ENCODE assay signal across 8 cellular contexts in the genomic region with DNA sequence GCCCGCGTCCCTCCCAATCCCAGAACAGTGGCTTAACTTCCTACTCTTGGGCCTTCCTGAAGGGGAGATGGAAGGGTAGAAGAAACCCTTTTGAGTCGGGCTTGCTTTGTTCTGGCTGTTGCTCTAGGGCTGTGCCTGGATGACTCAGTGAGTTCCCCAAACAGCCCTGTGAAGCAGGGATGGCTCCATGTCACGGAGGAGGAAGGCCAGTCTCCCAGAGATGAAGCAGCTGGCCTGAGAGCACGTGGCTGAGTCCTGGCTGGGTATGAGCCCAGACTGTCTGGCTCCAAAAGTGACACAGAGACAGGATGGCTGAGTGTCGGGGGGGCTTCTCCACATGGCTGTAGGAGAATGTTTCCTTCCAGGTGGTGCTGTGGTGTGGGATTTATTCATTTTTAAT. TPM values are rescaled to one million over a fixed set of nuclear protein-coding genes. Genes with fewer than 3 reads are reported as not detected.
DNase-seq lines count a peak whose midpoint lies in the region; ATAC-seq and TF ChIP-seq lines count a peak whose summit lies in the region.

No MANE protein-coding gene starts in this region.

- POLR2A ChIA-PET in activated CD4-positive, alpha-beta memory T cell treated with anti-CD3 and anti-CD28 coated beads for 36 hours (lab: Charles Lee), result interaction anchor here (1.7 to 4.9 kb wide), 2 partner anchors 10 to 15 kb away, joined by 4 to 99 read pairs; partner anchors contain the start of gene DYNLT1

- no peak for TF ChIP-seq CTCF in foreskin fibroblast (IDR thresholded peaks at IDR 0.05; ENCODE audit: low read depth, low read length)
- no peak for TF ChIP-seq CTCF in osteocyte (IDR thresholded peaks at IDR 0.05)

- H3K4me3 ChIP-seq in foreskin fibroblast (ENCODE audit: low read depth in 1 of 2, low read length in 2 of 2), result no peak overlapping the region

- H3K36me3 Mint-ChIP-seq in activated CD4-positive, alpha-beta memory T cell treated with anti-CD3 and anti-CD28 coated beads for 36 hours, result peaks cover 70% of the 10 kb centered on the region
- no peaks in the 10 kb centered on the region for H3K36me3 Mint-ChIP-seq in osteocyte (ENCODE audit: unreplicated experiment)

- CTCF ChIA-PET in activated CD4-positive, alpha-beta memory T cell treated with anti-CD3 and anti-CD28 coated beads for 36 hours (lab: Charles Lee), result interaction anchor here (0.8 to 2.1 kb wide), 4 partner anchors 24 to 433 kb away, joined by 3 to 11 read pairs (median 5); no protein-coding TSS in a partner anchor

- ATAC-seq in HG03354 (IDR thresholded peaks at IDR 0.05; ENCODE audit: poor library complexity, severe bottlenecking, unreplicated experiment), result no peak
- no peak for ATAC-seq in GM21825 (IDR thresholded peaks at IDR 0.05; ENCODE audit: unreplicated experiment)

- DNase-seq in SIG-M5 treated with dmso at 0.1 percent for 504 hours (lab: John Stamatoyannopoulos, UW; ENCODE audit: unreplicated experiment) (peak; percentile 47), SIG-M5 (lab: John Stamatoyannopoulos, UW) (no peak), foreskin fibroblast (peak; percentile 78 to 88), osteocyte (ENCODE audit: extremely low spot score, unreplicated experiment) (no peak)
- peak; percentile 27 for DNase-seq in activated CD4-positive, alpha-beta memory T cell treated with anti-CD3 and anti-CD28 coated beads for 36 hours
- DNase-seq in stimulated activated CD4-positive, alpha-beta T cell treated with anti-CD3 and anti-CD28 coated beads, Interleukin-2, amount 100 ng/mL, for 48 hours, result no peak

- no peaks in the 10 kb centered on the region for H3K9me3 Mint-ChIP-seq in activated CD4-positive, alpha-beta memory T cell treated with anti-CD3 and anti-CD28 coated beads for 36 hours
- no peaks in the 10 kb centered on the region for H3K9me3 Mint-ChIP-seq in osteocyte (ENCODE audit: unreplicated experiment)

- H3K27ac Mint-ChIP-seq in activated CD4-positive, alpha-beta memory T cell treated with anti-CD3 and anti-CD28 coated beads for 36 hours, result peak overlapping the region; percentile 96
- H3K27ac Mint-ChIP-seq in osteocyte (ENCODE audit: unreplicated experiment), result peak overlapping the region; percentile 19

- peak overlapping the region; percentile 75 for H3K4me3 Mint-ChIP-seq in activated CD4-positive, alpha-beta memory T cell treated with anti-CD3 and anti-CD28 coated beads for 36 hours
- H3K4me3 Mint-ChIP-seq in osteocyte (ENCODE audit: unreplicated experiment), result no peak overlapping the region

- H3K27me3 Mint-ChIP-seq in activated CD4-positive, alpha-beta memory T cell treated with anti-CD3 and anti-CD28 coated beads for 36 hours, result no peaks in the 10 kb centered on the region
- H3K27me3 Mint-ChIP-seq in osteocyte (ENCODE audit: unreplicated experiment), result no peaks in the 10 kb centered on the region

- peaks cover 69% of the 10 kb centered on the region for H3K4me1 Mint-ChIP-seq in activated CD4-positive, alpha-beta memory T cell treated with anti-CD3 and anti-CD28 coated beads for 36 hours (ENCODE audit: low read depth)
- peaks cover 11% of the 10 kb centered on the region for H3K4me1 Mint-ChIP-seq in osteocyte (ENCODE audit: unreplicated experiment)

- intact Hi-C loops in activated CD4-positive, alpha-beta memory T cell treated with anti-CD3 and anti-CD28 coated beads for 36 hours (cut with micrococcal nuclease), result loop anchor here (10.0 kb wide), 1 partner anchor 630 kb away; no protein-coding TSS in a partner anchor

RNA-seq across cellular contexts. Expression of gene SYTL3, which starts 4.6 kb away (rescaled TPM):
- 100 to 1,000 TPM; 181 to 186 TPM for total RNA-seq in activated CD4-positive, alpha-beta memory T cell treated with anti-CD3 and anti-CD28 coated beads for 36 hours
- total RNA-seq in osteocyte, result 0.31 and 0.48 TPM in 2 replicates

RNA-seq across cellular contexts. Expression of gene DYNLT1, which starts 10.0 kb away (rescaled TPM):
- 100 to 1,000 TPM; 117 to 120 TPM for total RNA-seq in activated CD4-positive, alpha-beta memory T cell treated with anti-CD3 and anti-CD28 coated beads for 36 hours
- 116 and 118 TPM in 2 replicates for total RNA-seq in osteocyte

Comparison
In these comparisons a context has a peak if more than half of its experiments do, and no peak if none do; other contexts are left out.
1. DNase-seq: peak in SIG-M5 treated with dmso at 0.1 percent for 504 hours (single experiment), activated CD4-positive, alpha-beta memory T cell treated with anti-CD3 and anti-CD28 coated beads for 36 hours (single experiment) and foreskin fibroblast (2 of 2); none in SIG-M5 (single experiment), osteocyte (single experiment) and stimulated activated CD4-positive, alpha-beta T cell treated with anti-CD3 and anti-CD28 coated beads, Interleukin-2, amount 100 ng/mL, for 48 hours (0 of 2).
2. RNA of gene SYTL3, which starts 4.6 kb away (total RNA-seq): 181 to 186 TPM in activated CD4-positive, alpha-beta memory T cell treated with anti-CD3 and anti-CD28 coated beads for 36 hours; 0.31 to 0.48 TPM in osteocyte; every median in the first group is over 100 times any median in the second.